In genomic region chr1:156920233-156921052, GRCh38 we compare ENCODE assay signal across 8 cellular contexts. TPM values are rescaled to one million over a fixed set of nuclear protein-coding genes. Genes with fewer than 3 reads are reported as not detected.
DNase-seq lines count a peak whose midpoint lies in the region; ATAC-seq and TF ChIP-seq lines count a peak whose summit lies in the region.

LRRC71 (plus strand) TSS chr1:156920632; CDS start chr1:156920804, 172 bp downstream.

- no peaks in the 10 kb centered on the region for H3K9me3 Mint-ChIP-seq in activated T-cell treated with anti-CD3 and anti-CD28 coated beads, Interleukin-2, amount 50 U/mL, for 24 hours
- peaks cover 0 to 2% (median 0%) of the 10 kb centered on the region in 9 donors for H3K9me3 Mint-ChIP-seq in naive thymus-derived CD8-positive, alpha-beta T cell

- no peak within 1 kb of the TSS for H3K27ac Mint-ChIP-seq in activated T-cell treated with anti-CD3 and anti-CD28 coated beads, Interleukin-2, amount 50 U/mL, for 24 hours
- H3K27ac Mint-ChIP-seq in naive thymus-derived CD8-positive, alpha-beta T cell: peak within 1 kb of the TSS in 1 of 10 donors; percentile 73

- peak within 1 kb of the TSS; percentile 27 for H3K4me3 ChIP-seq in fibroblast of mammary gland (ENCODE audit: control insufficient read depth, low read depth, low read length)

- no peak within 1 kb of the TSS for H3K4me3 Mint-ChIP-seq in activated T-cell treated with anti-CD3 and anti-CD28 coated beads, Interleukin-2, amount 50 U/mL, for 24 hours
- H3K4me3 Mint-ChIP-seq in naive thymus-derived CD8-positive, alpha-beta T cell: peak within 1 kb of the TSS in 5 of 10 donors; percentile 5 to 43 (median 9)

- TF ChIP-seq CTCF in fibroblast of mammary gland (conservative IDR thresholded peaks at IDR 0.05; ENCODE audit: control insufficient read depth, insufficient read depth, low read depth, low read length): peak; percentile 54

- peak; percentile 85 to 86 for ATAC-seq in naive thymus-derived CD8-positive, alpha-beta T cell
- ATAC-seq in stimulated activated naive CD8-positive, alpha-beta T cell treated with anti-CD3 and anti-CD28 coated beads, Interleukin-15, Interleukin-2, amounts not matched to agents 100 U/mL and 50 U/mL, for 24 hours: peak; percentile 90

- H3K4me1 Mint-ChIP-seq in activated T-cell treated with anti-CD3 and anti-CD28 coated beads, Interleukin-2, amount 50 U/mL, for 24 hours (ENCODE audit: low read depth): peaks cover 11% of the 10 kb centered on the region
- peaks cover 11 to 18% (median 15%) of the 10 kb centered on the region in 4 donors for H3K4me1 Mint-ChIP-seq in naive thymus-derived CD8-positive, alpha-beta T cell

- POLR2A ChIA-PET in naive thymus-derived CD8-positive, alpha-beta T cell (lab: Charles Lee): no interaction called here

- H3K36me3 Mint-ChIP-seq in activated T-cell treated with anti-CD3 and anti-CD28 coated beads, Interleukin-2, amount 50 U/mL, for 24 hours (ENCODE audit: low read depth): no peaks in the 10 kb centered on the region
- peaks cover 0 to 3% (median 0%) of the 10 kb centered on the region in 3 donors for H3K36me3 Mint-ChIP-seq in naive thymus-derived CD8-positive, alpha-beta T cell

- DNase-seq in NCI-H345 (lab: John Stamatoyannopoulos, UW) (peak; percentile 49), NCI-H345 treated with DMSO at 0.1 percent for 48 hours (lab: John Stamatoyannopoulos, UW; ENCODE audit: unreplicated experiment) (no peak), NOMO-1 (lab: John Stamatoyannopoulos, UW; ENCODE audit: unreplicated experiment in 2 of 2) (peak; percentile 64 to 79), fibroblast of mammary gland (ENCODE audit: low read depth) (peak; percentile 70), NCI-H2196 treated with DMSO at 0.1 percent for 48 hours (lab: John Stamatoyannopoulos, UW; ENCODE audit: unreplicated experiment) (no peak)
- DNase-seq in activated T-cell treated with anti-CD3 and anti-CD28 coated beads, Interleukin-2, amount 50 U/mL, for 24 hours: peak; percentile 81
- peak in 8 of 10 donors; percentile 35 to 70 (median 54) for DNase-seq in naive thymus-derived CD8-positive, alpha-beta T cell
- peak; percentile 87 for DNase-seq in stimulated activated naive CD8-positive, alpha-beta T cell treated with anti-CD3 and anti-CD28 coated beads, Interleukin-15, Interleukin-2, amounts not matched to agents 100 U/mL and 50 U/mL, for 24 hours

- H3K27me3 Mint-ChIP-seq in activated T-cell treated with anti-CD3 and anti-CD28 coated beads, Interleukin-2, amount 50 U/mL, for 24 hours: peaks cover 90% of the 10 kb centered on the region
- H3K27me3 Mint-ChIP-seq in naive thymus-derived CD8-positive, alpha-beta T cell: peaks cover 50 to 90% (median 60%) of the 10 kb centered on the region in 5 donors

RNA-seq across cellular contexts. Expression of gene LRRC71, which starts in this region (rescaled TPM):
- total RNA-seq in naive thymus-derived CD8-positive, alpha-beta T cell: not detected
- polyA plus RNA-seq in naive thymus-derived CD8-positive, alpha-beta T cell: not detected

Comparison
In these comparisons a context has a peak if more than half of its experiments do, and no peak if none do; other contexts are left out.
1. DNase-seq: peak in NCI-H345 (single experiment), NOMO-1 (2 of 2), activated T-cell treated with anti-CD3 and anti-CD28 coated beads, Interleukin-2, amount 50 U/mL, for 24 hours (single experiment), fibroblast of mammary gland (single experiment) and stimulated activated naive CD8-positive, alpha-beta T cell treated with anti-CD3 and anti-CD28 coated beads, Interleukin-15, Interleukin-2, amounts not matched to agents 100 U/mL and 50 U/mL, for 24 hours (single experiment); none in NCI-H345 treated with DMSO at 0.1 percent for 48 hours (single experiment) and NCI-H2196 treated with DMSO at 0.1 percent for 48 hours (single experiment).
2. Peak in DNase-seq and ATAC-seq in naive thymus-derived CD8-positive, alpha-beta T cell; RNA of the gene not detected or under 1 TPM.